In the genomic region with DNA sequence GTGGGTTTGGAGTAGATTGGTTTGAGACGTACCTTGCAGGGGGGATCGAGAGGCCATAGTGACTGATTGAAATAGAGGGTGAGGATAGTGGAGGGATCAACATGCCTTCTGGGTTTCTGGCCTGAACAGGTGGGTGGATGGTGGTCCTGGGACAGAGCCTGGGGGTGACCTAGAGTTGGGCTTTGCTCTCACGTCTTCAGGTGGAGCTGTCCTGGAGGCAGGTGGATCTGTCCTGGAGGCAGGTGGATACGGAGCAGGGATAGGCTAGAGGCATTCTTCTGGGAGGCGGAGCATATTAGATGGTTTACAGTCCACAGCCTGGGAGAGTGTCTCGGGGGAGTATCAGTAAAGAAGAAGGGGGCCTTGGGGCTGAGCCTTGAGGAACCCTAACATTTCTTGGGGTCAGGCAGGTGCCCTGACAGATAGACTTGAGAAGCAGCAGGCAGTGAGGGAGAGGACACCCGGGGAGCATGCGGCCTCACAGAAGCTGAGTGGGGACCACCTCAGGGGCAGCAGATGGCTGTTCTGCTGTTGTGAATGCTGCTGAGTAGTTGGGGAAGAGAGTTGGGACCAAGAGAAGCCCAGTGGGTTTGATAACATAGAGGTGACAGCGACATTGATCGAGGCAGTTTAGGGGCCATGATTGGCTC, we compare ENCODE assay signal across 2 cellular contexts.
TF ChIP-seq lines count a peak whose summit lies in the region.

No MANE protein-coding gene starts in this region.

TF ChIP-seq in A549, 52 proteins besides CTCF, POLR2A, EP300 and RAD21:
- TF ChIP-seq TFCP2L1 (CRISPR knock-in tag; IDR thresholded peaks at IDR 0.05): no peak
- TF ChIP-seq EHF (CRISPR knock-in tag; IDR thresholded peaks at IDR 0.05): no peak

TF ChIP-seq in IMR-90, 13 proteins besides CTCF, POLR2A, EP300 and RAD21:
- TF ChIP-seq MAZ (IDR thresholded peaks at IDR 0.05; ENCODE audit: borderline replicate concordance, low read depth, low read length) (no peak), SMC3 (IDR thresholded peaks at IDR 0.05; ENCODE audit: low read depth, low read length) (no peak), RCOR1 (IDR thresholded peaks at IDR 0.05; ENCODE audit: insufficient replicate concordance, low read length) (no peak), BHLHE40 (IDR thresholded peaks at IDR 0.05; ENCODE audit: low read depth, low read length) (no peak), MXI1 (IDR thresholded peaks at IDR 0.05; ENCODE audit: borderline replicate concordance, low read depth, low read length) (no peak), FOS (IDR thresholded peaks at IDR 0.05; ENCODE audit: low read depth, low read length) (no peak), NFE2L2 (IDR thresholded peaks at IDR 0.05; ENCODE audit: low read depth, low read length) (no peak), CEBPB (IDR thresholded peaks at IDR 0.05; ENCODE audit: low read depth, low read length) (no peak)
TF ChIP-seq in IMR-90: peak in this region for 0.
